13 cellular contexts compared by ENCODE assay signal in the genomic region with DNA sequence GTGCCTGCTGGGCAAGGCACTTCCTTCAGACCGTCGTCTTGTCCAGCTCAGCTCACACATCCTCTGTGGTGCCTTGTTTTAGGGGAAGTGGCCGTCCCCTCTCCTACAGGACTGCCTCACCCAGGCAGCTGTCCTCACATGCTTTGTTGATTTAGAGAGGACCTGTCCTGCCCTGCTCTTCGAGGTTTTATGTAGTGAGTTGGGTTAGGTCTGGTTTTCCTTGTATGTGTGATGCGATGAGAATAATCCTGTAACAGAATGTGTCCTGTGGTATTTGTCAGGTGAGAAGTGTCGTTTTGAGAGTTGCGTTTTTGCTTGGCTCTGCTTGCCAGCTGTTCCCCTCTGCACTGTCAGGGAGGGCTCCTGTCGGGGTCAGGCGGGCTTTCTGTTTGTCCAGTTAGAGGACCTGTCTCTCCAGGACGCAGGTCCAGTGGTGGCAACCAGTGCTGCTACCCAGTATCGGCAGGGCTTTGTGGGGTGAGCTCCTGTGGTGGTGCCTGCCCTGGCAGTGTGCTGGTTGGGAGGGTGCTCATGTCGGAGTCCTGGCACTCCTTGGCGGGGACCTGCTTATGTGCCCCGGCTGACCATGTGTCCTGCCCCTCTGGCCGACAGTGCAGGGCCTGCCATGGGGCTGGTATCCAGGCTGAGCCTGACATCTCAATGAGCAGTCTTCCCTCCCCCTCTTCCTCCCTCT. TPM values are rescaled to one million over a fixed set of nuclear protein-coding genes. Genes with fewer than 3 reads are reported as not detected.
DNase-seq lines count a peak whose midpoint lies in the region; ATAC-seq and TF ChIP-seq lines count a peak whose summit lies in the region.
"Had no signal": no experiment of that assay in that cellular context is flagged by ENCODE, and none has a peak within 500 bp of the region (broad histone marks: within the 10 kb centered on the region; RNA-seq: fewer than 3 reads in every experiment).

No MANE protein-coding gene starts in this region.

- ATAC-seq in activated CD8-positive, alpha-beta T cell treated with anti-CD3 and anti-CD28 coated beads for 36 hours, result peak; percentile 28
- no peak for ATAC-seq in naive thymus-derived CD4-positive, alpha-beta T cell
- ATAC-seq in foreskin keratinocyte (no peak), heart right ventricle (no peak)

- H3K27me3 Mint-ChIP-seq in activated CD8-positive, alpha-beta T cell treated with anti-CD3 and anti-CD28 coated beads for 36 hours, result no peaks in the 10 kb centered on the region
- H3K27me3 Mint-ChIP-seq in naive thymus-derived CD4-positive, alpha-beta T cell, result no peaks in the 10 kb centered on the region
- H3K27me3 Mint-ChIP-seq: IgD-negative memory B cell had no signal

- H3K27ac Mint-ChIP-seq in activated CD8-positive, alpha-beta T cell treated with anti-CD3 and anti-CD28 coated beads for 36 hours, result peak overlapping the region; percentile 11
- H3K27ac Mint-ChIP-seq in naive thymus-derived CD4-positive, alpha-beta T cell, result peak overlapping the region in 6 of 9 donors; percentile 63 to 83 (median 74)

- no peak overlapping the region for H3K4me3 Mint-ChIP-seq in activated CD8-positive, alpha-beta T cell treated with anti-CD3 and anti-CD28 coated beads for 36 hours
- no peak overlapping the region for H3K4me3 Mint-ChIP-seq in naive thymus-derived CD4-positive, alpha-beta T cell

- no peaks in the 10 kb centered on the region for H3K4me1 ChIP-seq in naive thymus-derived CD4-positive, alpha-beta T cell (ENCODE audit: control insufficient read depth in 2 of 2, insufficient read depth in 2 of 2, low read length in 2 of 2)
- no peaks in the 10 kb centered on the region for H3K4me1 ChIP-seq in foreskin keratinocyte
- H3K4me1 ChIP-seq in heart right ventricle, result peaks cover 0 to 4% (median 0%) of the 10 kb centered on the region in 9 donors
- H3K4me1 ChIP-seq: SJCRH30 had no signal

- peak; percentile 15 for DNase-seq in CD1c-positive myeloid dendritic cell (ENCODE audit: extremely low spot score)
- DNase-seq in GM12865 (ENCODE audit: low read depth), result peak; percentile 35
- no peak for DNase-seq in activated CD8-positive, alpha-beta T cell treated with anti-CD3 and anti-CD28 coated beads for 36 hours
- DNase-seq in naive thymus-derived CD4-positive, alpha-beta T cell, result no peak
- DNase-seq in foreskin keratinocyte, result no peak
- no peak for DNase-seq in heart right ventricle
- no peak for DNase-seq in activated gamma-delta T cell (lab: John Stamatoyannopoulos, UW)
- DNase-seq: foreskin melanocyte, H9, islet precursor cell, SJCRH30 had no signal

- POLR2A ChIA-PET in activated CD8-positive, alpha-beta T cell treated with anti-CD3 and anti-CD28 coated beads for 36 hours (lab: Charles Lee), result no interaction called here
- POLR2A ChIA-PET in naive thymus-derived CD4-positive, alpha-beta T cell (lab: Charles Lee), result no interaction called here

- peaks cover 13% of the 10 kb centered on the region for H3K36me3 Mint-ChIP-seq in activated CD8-positive, alpha-beta T cell treated with anti-CD3 and anti-CD28 coated beads for 36 hours (ENCODE audit: low read depth)
- H3K36me3 Mint-ChIP-seq in naive thymus-derived CD4-positive, alpha-beta T cell, result peaks cover 3 to 23% (median 9%) of the 10 kb centered on the region in 5 donors

- H3K27ac ChIP-seq in naive thymus-derived CD4-positive, alpha-beta T cell (ENCODE audit: low read depth, low read length), result no peak overlapping the region
- H3K27ac ChIP-seq in foreskin keratinocyte (no peak overlapping the region), heart right ventricle (peak overlapping the region in 1 of 10 donors; percentile 39)
- H3K27ac ChIP-seq: SJCRH30 had no signal

- no peaks in the 10 kb centered on the region for H3K27me3 ChIP-seq in naive thymus-derived CD4-positive, alpha-beta T cell (ENCODE audit: control insufficient read depth in 2 of 2, insufficient read depth in 2 of 2, low read length in 2 of 2)
- H3K27me3 ChIP-seq in foreskin keratinocyte (no peaks in the 10 kb centered on the region), heart right ventricle (no peaks in the 10 kb centered on the region)
- H3K27me3 ChIP-seq: dorsolateral prefrontal cortex, SJCRH30 had no signal

- TF ChIP-seq CTCF in GM12865 (IDR thresholded peaks at IDR 0.05; ENCODE audit: insufficient read depth, low read depth, low read length, missing control alignments) (no peak), foreskin keratinocyte (conservative IDR thresholded peaks at IDR 0.05) (no peak), heart right ventricle (IDR thresholded peaks at IDR 0.05) (no peak)
- no peak for TF ChIP-seq CTCF in activated CD8-positive, alpha-beta T cell treated with anti-CD3 and anti-CD28 coated beads for 36 hours (IDR thresholded peaks at IDR 0.05)

- no peak overlapping the region for H3K4me3 ChIP-seq in GM12865 (ENCODE audit: low read depth, low read length)
- H3K4me3 ChIP-seq in naive thymus-derived CD4-positive, alpha-beta T cell (ENCODE audit: low read length), result no peak overlapping the region
- no peak overlapping the region for H3K4me3 ChIP-seq in heart right ventricle
- H3K4me3 ChIP-seq: dorsolateral prefrontal cortex, SJCRH30 had no signal

- peaks cover 0 to 74% (median 23%) of the 10 kb centered on the region in 3 experiments for H3K36me3 ChIP-seq in naive thymus-derived CD4-positive, alpha-beta T cell (ENCODE audit: control insufficient read depth in 2 of 3, insufficient read depth in 3 of 3, low read length in 3 of 3)
- H3K36me3 ChIP-seq in heart right ventricle, result peaks cover 0 to 92% (median 28%) of the 10 kb centered on the region in 9 donors

- no peaks in the 10 kb centered on the region for H3K9me3 Mint-ChIP-seq in activated CD8-positive, alpha-beta T cell treated with anti-CD3 and anti-CD28 coated beads for 36 hours
- H3K9me3 Mint-ChIP-seq in naive thymus-derived CD4-positive, alpha-beta T cell, result peaks cover 0 to 3% (median 0%) of the 10 kb centered on the region in 11 donors
- H3K9me3 Mint-ChIP-seq: IgD-negative memory B cell had no signal

- peaks cover 14% of the 10 kb centered on the region for H3K4me1 Mint-ChIP-seq in activated CD8-positive, alpha-beta T cell treated with anti-CD3 and anti-CD28 coated beads for 36 hours (ENCODE audit: low read depth)
- peaks cover 11 to 16% (median 14%) of the 10 kb centered on the region in 7 donors for H3K4me1 Mint-ChIP-seq in naive thymus-derived CD4-positive, alpha-beta T cell

- WGBS in heart right ventricle, 2 donors, result 87 to 91% methylated on average over 15 of the region's 15 CpGs

- CTCF ChIA-PET in activated CD8-positive, alpha-beta T cell treated with anti-CD3 and anti-CD28 coated beads for 36 hours (lab: Charles Lee), result no interaction called here
- CTCF ChIA-PET in naive thymus-derived CD4-positive, alpha-beta T cell (lab: Charles Lee), result no interaction called here

- H3K9me3 ChIP-seq in naive thymus-derived CD4-positive, alpha-beta T cell (ENCODE audit: control insufficient read depth in 2 of 3, low read length in 3 of 3), result no peaks in the 10 kb centered on the region
- no peaks in the 10 kb centered on the region for H3K9me3 ChIP-seq in heart right ventricle
- H3K9me3 ChIP-seq: SJCRH30 had no signal

- intact Hi-C loops in activated CD8-positive, alpha-beta T cell treated with anti-CD3 and anti-CD28 coated beads for 36 hours (cut with micrococcal nuclease), result no loop called here
- intact Hi-C loops in naive thymus-derived CD4-positive, alpha-beta T cell (cut with micrococcal nuclease), result no loop called here
- intact Hi-C loops in heart right ventricle (cut with DNase I), result no loop called here

RNA-seq across cellular contexts. Expression of a gene that starts 41.3 kb away (rescaled TPM):
- not detected for total RNA-seq in activated CD8-positive, alpha-beta T cell treated with anti-CD3 and anti-CD28 coated beads for 36 hours
- total RNA-seq in naive thymus-derived CD4-positive, alpha-beta T cell, result not detected
- polyA plus RNA-seq in naive thymus-derived CD4-positive, alpha-beta T cell, result not detected
- total RNA-seq in foreskin keratinocyte, result not detected in 2 replicates
- polyA plus RNA-seq in foreskin keratinocyte, result not detected in 2 replicates
- not detected for total RNA-seq in heart right ventricle
- under 1 TPM; 0.01 to 0.07 TPM for polyA plus RNA-seq in heart right ventricle
- total RNA-seq: dorsolateral prefrontal cortex, H9, SJCRH30 had no signal
- polyA plus RNA-seq: IgD-negative memory B cell had no signal

Comparison
In these comparisons a context has a peak if more than half of its experiments do, and no peak if none do; other contexts are left out.
1. DNase-seq: peak in CD1c-positive myeloid dendritic cell (single experiment) and GM12865 (single experiment); none in activated CD8-positive, alpha-beta T cell treated with anti-CD3 and anti-CD28 coated beads for 36 hours (single experiment), naive thymus-derived CD4-positive, alpha-beta T cell (0 of 9), foreskin keratinocyte (0 of 2), heart right ventricle (0 of 2) and activated gamma-delta T cell (single experiment).